Comparison of ENCODE assay signal across 17 cellular contexts in genomic region chr17:57943645-57944044, GRCh38. TPM values are rescaled to one million over a fixed set of nuclear protein-coding genes. Genes with fewer than 3 reads are reported as not detected.
A peak's percentile ranks its signal among the peaks of the same experiment; 100 is the strongest.
DNase-seq lines count a peak whose midpoint lies in the region; ATAC-seq and TF ChIP-seq lines count a peak whose summit lies in the region.
"Had no signal": no experiment of that assay in that cellular context is flagged by ENCODE, and none has a peak within 500 bp of the region (broad histone marks: within the 10 kb centered on the region; RNA-seq: fewer than 3 reads in every experiment).

No MANE protein-coding gene starts in this region.

- intact Hi-C loops in gastrocnemius medialis (cut with DNase I; ENCODE audit: low total_unique reads) = no loop called here

- TF ChIP-seq CTCF in foreskin keratinocyte (conservative IDR thresholded peaks at IDR 0.05) (no peak), gastrocnemius medialis (IDR thresholded peaks at IDR 0.05 in 4 of 5, conservative IDR thresholded peaks at IDR 0.05 in 1 of 5) (no peak)

- DNase-seq in SK-N-MC (ENCODE audit: low read depth, low spot score) (no peak), foreskin keratinocyte (no peak), gastrocnemius medialis (no peak), SW 1271 (lab: John Stamatoyannopoulos, UW) (no peak), NOMO-1 treated with dmso at 0.1 percent for 144 hours (lab: John Stamatoyannopoulos, UW; ENCODE audit: unreplicated experiment) (no peak), HT-29 (ENCODE audit: low spot score) (no peak), HCEC 1CT (no peak)
- DNase-seq: activated CD4-positive, CD25-positive, alpha-beta regulatory T cell treated with anti-CD3 and anti-CD28 coated beads, Interleukin-2, amount 50 U/mL, for 72 hours; activated naive CD4-positive, alpha-beta T cell; endodermal cell; glutamatergic neuron; MM.1S; NCI-H1930; NCI-H524 treated with DMSO at 0.1 percent for 48 hours; upper lobe of left lung had no signal

- H3K27me3 ChIP-seq in BLaER1 treated with 17β-estradiol and CSF1 and Interleukin-3, amounts not matched to agents 10 nM and 100 nM = peaks cover 0 to 4% (median 0%) of the 10 kb centered on the region in 11 experiments; a peak in 1 of 22 replicates
- no peaks in the 10 kb centered on the region for H3K27me3 ChIP-seq in foreskin keratinocyte
- no peaks in the 10 kb centered on the region for H3K27me3 ChIP-seq in gastrocnemius medialis
- H3K27me3 ChIP-seq: breast epithelium, upper lobe of left lung had no signal

- H3K9me3 ChIP-seq in BLaER1 treated with 17β-estradiol and CSF1 and Interleukin-3, amounts not matched to agents 10 nM and 100 nM (replicated peaks in 1 of 11) = no peaks in the 10 kb centered on the region
- H3K9me3 ChIP-seq in SK-N-MC (ENCODE audit: low read depth, low read length) (no peaks in the 10 kb centered on the region), gastrocnemius medialis (no peaks in the 10 kb centered on the region)
- H3K9me3 ChIP-seq: breast epithelium, upper lobe of left lung had no signal

- no peak overlapping the region for H3K9ac ChIP-seq in BLaER1 treated with 17β-estradiol and CSF1 and Interleukin-3, amounts not matched to agents 10 nM and 100 nM
- no peak overlapping the region for H3K9ac ChIP-seq in SK-N-MC (ENCODE audit: insufficient read length)

- H3K36me3 ChIP-seq in BLaER1 treated with 17β-estradiol and CSF1 and Interleukin-3, amounts not matched to agents 10 nM and 100 nM = no peaks in the 10 kb centered on the region
- H3K36me3 ChIP-seq in SK-N-MC (ENCODE audit: insufficient read depth, low read length) = no peaks in the 10 kb centered on the region
- no peaks in the 10 kb centered on the region for H3K36me3 ChIP-seq in gastrocnemius medialis
- H3K36me3 ChIP-seq: breast epithelium, upper lobe of left lung had no signal

- ATAC-seq in foreskin keratinocyte = no peak
- no peak for ATAC-seq in gastrocnemius medialis

- no peak for TF ChIP-seq POLR2A in gastrocnemius medialis (IDR thresholded peaks at IDR 0.05)

- peaks cover 83 to 100% (median 94%) of the 10 kb centered on the region in 10 experiments for H3K4me1 ChIP-seq in BLaER1 treated with 17β-estradiol and CSF1 and Interleukin-3, amounts not matched to agents 10 nM and 100 nM
- peaks cover 55% of the 10 kb centered on the region for H3K4me1 ChIP-seq in foreskin keratinocyte
- peaks cover 89 to 94% of the 10 kb centered on the region in 2 donors for H3K4me1 ChIP-seq in gastrocnemius medialis

- in situ Hi-C loops in gastrocnemius medialis (cut with MboI; ENCODE audit: low sequenced_read_pairs in 4 of 4) = no loop called here

- H4K20me1 ChIP-seq in BLaER1 treated with 17β-estradiol and CSF1 and Interleukin-3, amounts not matched to agents 10 nM and 100 nM = peaks cover 0 to 34% (median 0%) of the 10 kb centered on the region in 11 experiments; a peak in 4 of 22 replicates

- peak overlapping the region; percentile 74 to 94 (median 86) for H3K4me2 ChIP-seq in BLaER1 treated with 17β-estradiol and CSF1 and Interleukin-3, amounts not matched to agents 10 nM and 100 nM

- no peak overlapping the region for H3K4me3 ChIP-seq in BLaER1 treated with 17β-estradiol and CSF1 and Interleukin-3, amounts not matched to agents 10 nM and 100 nM
- no peak overlapping the region for H3K4me3 ChIP-seq in SK-N-MC
- no peak overlapping the region for H3K4me3 ChIP-seq in gastrocnemius medialis
- H3K4me3 ChIP-seq: breast epithelium, upper lobe of left lung had no signal

- H3K27ac ChIP-seq in BLaER1 treated with 17β-estradiol and CSF1 and Interleukin-3, amounts not matched to agents 10 nM and 100 nM = peak overlapping the region in 3 of 11 experiments; percentile 5 to 65 (median 51); a peak in 2 of 22 replicates
- peak overlapping the region; percentile 43 for H3K27ac ChIP-seq in SK-N-MC
- peak overlapping the region; percentile 58 for H3K27ac ChIP-seq in foreskin keratinocyte
- H3K27ac ChIP-seq in gastrocnemius medialis = peak overlapping the region; percentile 85 to 94 (median 90)
- H3K27ac ChIP-seq: breast epithelium, upper lobe of left lung had no signal

RNA-seq across cellular contexts. Expression of gene CUEDC1, which starts 11.6 kb away (rescaled TPM):
- total RNA-seq in foreskin keratinocyte (11.6 and 13.1 TPM in 2 replicates), gastrocnemius medialis (10 to 100 TPM; 31.2 to 43.9 (median 34.3) TPM)
- polyA plus RNA-seq in foreskin keratinocyte = 16.6 TPM in 2 replicates
- total RNA-seq in HT-29 (2014; rRNA removed; shearing (Covaris generic)) = 37.6 and 45.5 TPM in 2 replicates

RNA-seq across cellular contexts. Expression of gene VEZF1, which starts 44.4 kb away (rescaled TPM):
- total RNA-seq in foreskin keratinocyte = 40.2 and 42.4 TPM in 2 replicates
- polyA plus RNA-seq in foreskin keratinocyte = 9.6 and 12.2 TPM in 2 replicates
- total RNA-seq in gastrocnemius medialis = 100 to 1,000 TPM in 3 of 4 donors, 10 to 100 TPM in 1; 99.9 to 137 (median 106) TPM
- total RNA-seq in HT-29 (2014; rRNA removed; shearing (Covaris generic)) = 39.5 and 47.5 TPM in 2 replicates
